15 cellular contexts compared by ENCODE assay signal in genomic region chr7:69208848-69209247, GRCh38.
DNase-seq lines count a peak whose midpoint lies in the region; ATAC-seq and TF ChIP-seq lines count a peak whose summit lies in the region.
"Had no signal": no experiment of that assay in that cellular context is flagged by ENCODE, and none has a peak within 500 bp of the region (broad histone marks: within the 10 kb centered on the region; RNA-seq: fewer than 3 reads in every experiment).

No MANE protein-coding gene starts in this region.

- no peaks in the 10 kb centered on the region for H3K36me3 Mint-ChIP-seq in chondrocyte (ENCODE audit: low read depth)
- H3K36me3 Mint-ChIP-seq: activated CD8-positive, alpha-beta memory T cell treated with anti-CD3 and anti-CD28 coated beads, Interleukin-2, amount 10 ng/mL, durations not matched to agents 7 days and 5 days had no signal

- no peaks in the 10 kb centered on the region for H3K9me3 ChIP-seq in MG63
- H3K9me3 ChIP-seq: adrenal gland, Peyer's patch had no signal

- H3K36me3 ChIP-seq in MG63, result no peaks in the 10 kb centered on the region
- H3K36me3 ChIP-seq: adrenal gland, Peyer's patch had no signal

- no peak overlapping the region for H3K4me3 ChIP-seq in MG63
- H3K4me3 ChIP-seq: adrenal gland, Peyer's patch had no signal

- peaks cover 19% of the 10 kb centered on the region for H3K27me3 Mint-ChIP-seq in chondrocyte (ENCODE audit: low read depth)
- H3K27me3 Mint-ChIP-seq: activated CD8-positive, alpha-beta memory T cell treated with anti-CD3 and anti-CD28 coated beads, Interleukin-2, amount 10 ng/mL, durations not matched to agents 7 days and 5 days had no signal

- in situ Hi-C loops in GM13977 (cut with MboI; ENCODE audit: low pct_unique_long_range_greater_than_20kb, low sequenced_read_pairs, unreplicated experiment), result no loop called here

- DNase-seq in GM13977 (ENCODE audit: low spot score) (peak; percentile 36), NOMO-1 treated with dmso at 0.1 percent for 144 hours (lab: John Stamatoyannopoulos, UW; ENCODE audit: unreplicated experiment) (peak; percentile 40), cerebellar cortex (ENCODE audit: low spot score) (no peak), chondrocyte (ENCODE audit: low spot score) (no peak), MG63 (no peak)
- DNase-seq in stimulated activated CD4-positive, alpha-beta T cell treated with anti-CD3 and anti-CD28 coated beads, Interleukin-15, amount 100 ng/mL, for 24 hours, result no peak
- DNase-seq: activated CD8-positive, alpha-beta memory T cell treated with anti-CD3 and anti-CD28 coated beads, Interleukin-2, amount 10 ng/mL, durations not matched to agents 7 days and 5 days; foreskin melanocyte; left ventricle myocardium superior; Peyer's patch; stimulated activated CD4-positive, alpha-beta T cell treated with anti-CD3 and anti-CD28 coated beads, Interleukin-2, amount 100 ng/mL, for 24 hours; T1000 had no signal

- H3K27me3 ChIP-seq in MG63, result no peaks in the 10 kb centered on the region
- H3K27me3 ChIP-seq: adrenal gland, Peyer's patch had no signal

- no peaks in the 10 kb centered on the region for H3K9me3 Mint-ChIP-seq in chondrocyte (ENCODE audit: low read depth)

- ATAC-seq in GM21381 (IDR thresholded peaks at IDR 0.05; ENCODE audit: unreplicated experiment) (peak; percentile 80), HG03064 (IDR thresholded peaks at IDR 0.05; ENCODE audit: low read depth, unreplicated experiment) (peak; percentile 75)
- ATAC-seq: activated CD8-positive, alpha-beta memory T cell treated with anti-CD3 and anti-CD28 coated beads, Interleukin-2, amount 10 ng/mL, durations not matched to agents 7 days and 5 days; left ventricle myocardium superior had no signal

- TF ChIP-seq CTCF in GM13977 (IDR thresholded peaks at IDR 0.05; ENCODE audit: extremely low read depth, insufficient read depth, missing control alignments) (no peak), chondrocyte (IDR thresholded peaks at IDR 0.05) (no peak)

- no peak overlapping the region for H3K4me3 Mint-ChIP-seq in chondrocyte (ENCODE audit: unreplicated experiment)
- H3K4me3 Mint-ChIP-seq: activated CD8-positive, alpha-beta memory T cell treated with anti-CD3 and anti-CD28 coated beads, Interleukin-2, amount 10 ng/mL, durations not matched to agents 7 days and 5 days had no signal

- no peaks in the 10 kb centered on the region for H3K4me1 Mint-ChIP-seq in chondrocyte (ENCODE audit: low read depth)
- H3K4me1 Mint-ChIP-seq: activated CD8-positive, alpha-beta memory T cell treated with anti-CD3 and anti-CD28 coated beads, Interleukin-2, amount 10 ng/mL, durations not matched to agents 7 days and 5 days had no signal

- no peak overlapping the region for H3K27ac Mint-ChIP-seq in chondrocyte (ENCODE audit: unreplicated experiment)
- H3K27ac Mint-ChIP-seq: activated CD8-positive, alpha-beta memory T cell treated with anti-CD3 and anti-CD28 coated beads, Interleukin-2, amount 10 ng/mL, durations not matched to agents 7 days and 5 days had no signal

Comparison
In these comparisons a context has a peak if more than half of its experiments do, and no peak if none do; other contexts are left out.
1. DNase-seq: peak in GM13977 (single experiment) and NOMO-1 treated with dmso at 0.1 percent for 144 hours (single experiment); none in cerebellar cortex (single experiment), chondrocyte (single experiment), MG63 (single experiment) and stimulated activated CD4-positive, alpha-beta T cell treated with anti-CD3 and anti-CD28 coated beads, Interleukin-15, amount 100 ng/mL, for 24 hours (single experiment).